10 cellular contexts compared by ENCODE assay signal in genomic region chr18:23143059-23143831, GRCh38. TPM values are rescaled to one million over a fixed set of nuclear protein-coding genes. Genes with fewer than 3 reads are reported as not detected.
DNase-seq lines count a peak whose midpoint lies in the region; ATAC-seq and TF ChIP-seq lines count a peak whose summit lies in the region.
"Had no signal": no experiment of that assay in that cellular context is flagged by ENCODE, and none has a peak within 500 bp of the region (broad histone marks: within the 10 kb centered on the region; RNA-seq: fewer than 3 reads in every experiment).

No MANE protein-coding gene starts in this region.

- H4K20me1 ChIP-seq in Karpas-422 (ENCODE audit: insufficient read depth, low read depth, low read length) = no peaks in the 10 kb centered on the region

- H3K4me3 ChIP-seq in parathyroid adenoma (ENCODE audit: low read depth, low read length) (no peak overlapping the region), Karpas-422 (ENCODE audit: low read length) (no peak overlapping the region)

- in situ Hi-C loops in ACHN (cut with HindIII; ENCODE audit: low pct_ligation_motif_present, low pct_unique_long_range_greater_than_20kb, low sequenced_read_pairs) = no loop called here

- peak; percentile 26 for DNase-seq in ELR (ENCODE audit: low read depth)
- DNase-seq in OCI-M1 (lab: John Stamatoyannopoulos, UW) = peak; percentile 84
- peak; percentile 39 for DNase-seq in fibroblast of peridontal ligament (ENCODE audit: extremely low read depth)
- no peak for DNase-seq in NCI-H345 treated with DMSO at 0.1 percent for 48 hours (lab: John Stamatoyannopoulos, UW; ENCODE audit: unreplicated experiment)
- no peak for DNase-seq in ACHN
- DNase-seq in Karpas-422 = no peak
- DNase-seq: SHP77 treated with DMSO at 0.1 percent for 48 hours; stimulated activated CD4-positive, alpha-beta T cell treated with anti-CD3 and anti-CD28 coated beads, Interleukin-1b, Interleukin-23, amount 100 ng/mL, for 48 hours had no signal

- H3K9ac ChIP-seq in parathyroid adenoma (no peak overlapping the region), Karpas-422 (ENCODE audit: low read length) (no peak overlapping the region)

- peak overlapping the region; percentile 64 for H2AFZ ChIP-seq in parathyroid adenoma
- H2AFZ ChIP-seq in Karpas-422 (ENCODE audit: low read length) = no peak overlapping the region

- TF ChIP-seq CTCF in parathyroid adenoma (IDR thresholded peaks at IDR 0.05) = no peak

- H3K4me1 ChIP-seq in parathyroid adenoma = peaks cover 57% of the 10 kb centered on the region
- H3K4me1 ChIP-seq in Karpas-422 (ENCODE audit: low read length) = no peaks in the 10 kb centered on the region

- no peaks in the 10 kb centered on the region for H3K36me3 ChIP-seq in parathyroid adenoma (ENCODE audit: control insufficient read depth, insufficient read depth, low read length)
- H3K36me3 ChIP-seq in Karpas-422 (ENCODE audit: insufficient read depth, low read length) = no peaks in the 10 kb centered on the region

- H3K9me2 ChIP-seq in Karpas-422 (replicated peaks; ENCODE audit: insufficient read depth, low read length) = no peaks in the 10 kb centered on the region

- H3K9me3 ChIP-seq in parathyroid adenoma (ENCODE audit: control insufficient read depth, low read length) (no peaks in the 10 kb centered on the region), Karpas-422 (ENCODE audit: low read length) (no peaks in the 10 kb centered on the region)

- H3K4me2 ChIP-seq in parathyroid adenoma (ENCODE audit: low read length) (peak overlapping the region; percentile 48), Karpas-422 (ENCODE audit: low read depth, low read length, poor library complexity, severe bottlenecking) (no peak overlapping the region)

- H3K79me2 ChIP-seq in parathyroid adenoma (peaks cover 50% of the 10 kb centered on the region), Karpas-422 (ENCODE audit: low read length) (no peaks in the 10 kb centered on the region)

- ATAC-seq in HG03571 (IDR thresholded peaks at IDR 0.05; ENCODE audit: unreplicated experiment) = no peak

- no peaks in the 10 kb centered on the region for H3K27me3 ChIP-seq in parathyroid adenoma (ENCODE audit: control insufficient read depth, insufficient read depth, low read length)
- H3K27me3 ChIP-seq in Karpas-422 (ENCODE audit: low read length) = no peaks in the 10 kb centered on the region

- H3K27ac ChIP-seq in parathyroid adenoma (peak overlapping the region; percentile 87), Karpas-422 (ENCODE audit: low read length) (no peak overlapping the region)

RNA-seq across cellular contexts. Expression of gene CABLES1, which starts 8.0 kb away (rescaled TPM):
- 0.22 TPM in 1 of 2 replicates, not detected in the other for total RNA-seq in Karpas-422 (2014; rRNA removed; shearing (Covaris generic); ENCODE audit: low replicate concordance)

Comparison
In these comparisons a context has a peak if more than half of its experiments do, and no peak if none do; other contexts are left out.
1. DNase-seq: peak in ELR (single experiment), OCI-M1 (single experiment) and fibroblast of peridontal ligament (single experiment); none in NCI-H345 treated with DMSO at 0.1 percent for 48 hours (single experiment), ACHN (single experiment) and Karpas-422 (single experiment).